ENCODE assay signal across 18 cellular contexts in genomic region chr16:31022574-31023251, GRCh38.
"Had no signal": no experiment of that assay in that cellular context is flagged by ENCODE, and none has a peak within 500 bp of the region (broad histone marks: within the 10 kb centered on the region; RNA-seq: fewer than 3 reads in every experiment).

No MANE protein-coding gene starts in this region.

- H3K4me3 ChIP-seq: cardiac muscle cell, hepatocyte, lung, transverse colon, vagina had no signal

- H3K36me3 ChIP-seq: cardiac muscle cell, transverse colon, vagina had no signal

- H3K4me1 ChIP-seq: transverse colon, vagina had no signal

- H2AFZ ChIP-seq: hepatocyte had no signal

- H3K4me2 ChIP-seq: hepatocyte had no signal

- H3K27ac ChIP-seq: cardiac muscle cell, hepatocyte, transverse colon, vagina had no signal

- DNase-seq: activated B cell treated with CpG ODN at 0.5 μM for 24 hours; activated CD4-positive, alpha-beta T cell treated with anti-CD3 and anti-CD28 coated beads for 4 hours; activated CD8-positive, alpha-beta memory T cell treated with anti-CD3 and anti-CD28 coated beads, Interleukin-2, amount 50 U/mL, for 48 hours; activated effector memory CD4-positive, alpha-beta T cell treated with Interleukin-2 at 50 U/mL for 16 hours; activated T-cell treated with anti-CD3 and anti-CD28 coated beads, Interleukin-2, amount 50 U/mL, for 48 hours; amygdala; foreskin fibroblast; occipital lobe; retina; stimulated activated CD4-positive, alpha-beta T cell treated with anti-CD3 and anti-CD28 coated beads, Interleukin-15, amount 100 ng/mL, for 24 hours; stimulated activated CD4-positive, alpha-beta T cell treated with anti-CD3 and anti-CD28 coated beads, Interleukin-2, amount 100 ng/mL, for 48 hours; T-helper 2 cell; transverse colon had no signal

- H3K79me2 ChIP-seq: hepatocyte had no signal

- H3K27me3 ChIP-seq: cardiac muscle cell, hepatocyte, transverse colon, vagina had no signal

- H3K9me3 ChIP-seq: transverse colon, vagina had no signal

- ATAC-seq: activated naive CD4-positive, alpha-beta T cell treated with anti-CD3 and anti-CD28 coated beads, Interleukin-2, amount 50 U/mL, for 72 hours had no signal
